23 cellular contexts compared by ENCODE assay signal in the genomic region with DNA sequence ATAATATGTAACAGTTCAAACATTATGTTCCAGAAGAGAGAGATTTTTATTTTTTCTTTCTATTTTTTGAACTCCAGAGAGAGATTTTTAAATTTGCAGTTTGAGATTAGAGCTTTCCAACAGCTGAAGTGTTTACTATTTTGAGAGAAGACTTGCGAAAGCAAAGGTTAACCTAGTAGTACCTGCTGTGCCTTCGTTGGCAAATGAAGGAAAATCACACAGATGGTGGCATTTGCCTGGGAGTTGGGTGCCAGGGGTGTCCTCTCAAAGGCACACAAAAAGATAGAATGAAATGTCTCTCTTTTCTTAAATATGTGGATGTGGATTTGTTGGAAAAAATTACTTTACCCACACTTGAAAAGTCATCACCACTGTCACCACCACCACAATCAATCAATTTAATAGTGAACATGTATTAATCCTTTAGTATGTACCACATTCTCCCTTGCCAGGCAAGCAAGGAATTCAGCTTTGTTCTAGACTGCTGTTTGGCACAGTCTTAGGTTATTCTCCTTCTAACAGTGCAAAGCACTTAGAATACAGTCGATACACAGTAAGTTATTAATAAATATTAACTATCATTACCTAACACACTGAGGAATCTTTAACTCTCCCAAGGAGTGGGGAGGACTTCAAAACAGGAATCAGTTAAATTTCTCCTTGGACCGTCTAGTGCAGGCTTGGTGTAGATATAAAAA.
DNase-seq lines count a peak whose midpoint lies in the region; ATAC-seq, FAIRE-seq and TF ChIP-seq lines count a peak whose summit lies in the region.
"Had no signal": no experiment of that assay in that cellular context is flagged by ENCODE, and none has a peak within 500 bp of the region (broad histone marks: within the 10 kb centered on the region; RNA-seq: fewer than 3 reads in every experiment).

No MANE protein-coding gene starts in this region.

- H2BK15ac ChIP-seq in mesenchymal stem cell (ENCODE audit: low read depth, poor library complexity, severe bottlenecking): no peak overlapping the region

- TF ChIP-seq CTCF in liver (IDR thresholded peaks at IDR 0.05; ENCODE audit: low read depth, low read length, missing input control) (no peak), HepG2 (CRISPR knock-in tag; IDR thresholded peaks at IDR 0.05) (no peak)

- H3K23ac ChIP-seq in mesenchymal stem cell (ENCODE audit: low read length in 2 of 2): no peak overlapping the region

- POLR2A ChIA-PET in HepG2 (lab: Yijun Ruan, JAX): no interaction called here

- peak overlapping the region in 1 of 2 donors; percentile 47 for H3K9ac ChIP-seq in liver (ENCODE audit: low read depth in 1 of 2, low read length in 2 of 2)
- H3K9ac ChIP-seq in HepG2 (ENCODE audit: insufficient read depth, low read depth, low read length): no peak overlapping the region
- H3K9ac ChIP-seq in mesenchymal stem cell (ENCODE audit: low read length): no peak overlapping the region

- no peak for ATAC-seq in HepG2
- no peak for ATAC-seq in GM18498 (IDR thresholded peaks at IDR 0.05; ENCODE audit: unreplicated experiment)
- ATAC-seq: A549 had no signal

- DNase-seq in HepG2 (ENCODE audit: low spot score) (no peak), mesenchymal stem cell (no peak), small intestine (no peak), posterior vena cava (ENCODE audit: low spot score) (no peak), middle frontal gyrus (ENCODE audit: extremely low spot score, low spot score) (no peak)
- DNase-seq: BE2C; CD4-positive, alpha-beta memory T cell; COR-L47; DMS153; DMS79 treated with DMSO at 0.1 percent for 48 hours; EL; GDM1; GOT3; H9 had no signal

- no peak overlapping the region for H3K4ac ChIP-seq in mesenchymal stem cell (ENCODE audit: low read depth in 1 of 2, low read length in 2 of 2)

- H2AFZ ChIP-seq in HepG2 (ENCODE audit: low read length) (no peak overlapping the region), mesenchymal stem cell (ENCODE audit: low read depth, low read length) (no peak overlapping the region)

- H3K4me2 ChIP-seq in HepG2 (ENCODE audit: low read depth, low read length) (no peak overlapping the region), mesenchymal stem cell (ENCODE audit: low read length, poor library complexity, severe bottlenecking) (no peak overlapping the region)
- H3K4me2 ChIP-seq: A549 had no signal

- no peak overlapping the region for H4K91ac ChIP-seq in mesenchymal stem cell (ENCODE audit: low read length)

- 43% methylated on average over 4 of the region's 4 CpGs for WGBS in liver
- WGBS in HepG2 (ENCODE audit: low lambda C conversion rate): 44% methylated on average over 4 of the region's 4 CpGs
- WGBS in mesenchymal stem cell: 100% methylated on average over 2 of the region's 4 CpGs
- 67 to 81% (median 67%) methylated on average over 4 of the region's 4 CpGs for WGBS in small intestine, 3 donors

- no peak overlapping the region for H2BK12ac ChIP-seq in mesenchymal stem cell (ENCODE audit: low read length in 2 of 2)

- H3K36me3 ChIP-seq in liver (ENCODE audit: control insufficient read depth in 4 of 4, insufficient read depth in 3 of 4, low read depth in 1 of 4, low read length in 3 of 4) (no peaks in the 10 kb centered on the region), HepG2 (replicated peaks in 1 of 2; ENCODE audit: control insufficient read depth in 1 of 2, insufficient read depth in 2 of 2, low read length in 2 of 2) (no peaks in the 10 kb centered on the region), mesenchymal stem cell (ENCODE audit: control insufficient read depth in 1 of 2, insufficient read depth in 2 of 2, low read depth in 1 of 2, low read length in 2 of 2) (no peaks in the 10 kb centered on the region), small intestine (ENCODE audit: control insufficient read depth in 2 of 2, insufficient read depth in 2 of 2, low read length in 2 of 2) (no peaks in the 10 kb centered on the region)
- H3K36me3 ChIP-seq: BE2C had no signal

- in situ Hi-C loops in HepG2 (cut with HindIII; ENCODE audit: extremely low pct_ligation_motif_present, low pct_unique_long_range_greater_than_20kb): no loop called here

- H3K27me3 ChIP-seq in liver (ENCODE audit: control insufficient read depth in 4 of 4, insufficient read depth in 4 of 4, low read length in 3 of 4) (no peaks in the 10 kb centered on the region), HepG2 (ENCODE audit: control insufficient read depth in 1 of 2, insufficient read depth in 2 of 2, low read length in 2 of 2) (no peaks in the 10 kb centered on the region), mesenchymal stem cell (ENCODE audit: control insufficient read depth in 1 of 2, insufficient read depth in 1 of 2, low read length in 2 of 2) (no peaks in the 10 kb centered on the region), small intestine (ENCODE audit: control insufficient read depth in 2 of 2, insufficient read depth in 2 of 2, low read length in 2 of 2) (no peaks in the 10 kb centered on the region)
- H3K27me3 ChIP-seq: BE2C had no signal

- BruUV-seq in HepG2 (replicated peaks; lab: Mats Ljungman, UMichigan): no TSS peak

- CTCF ChIA-PET in HepG2 (lab: Yijun Ruan, JAX; ENCODE audit: low intra/inter-chr PET ratio, low total read pairs): no interaction called here

- no peak overlapping the region for H3K4me3 ChIP-seq in liver (ENCODE audit: low read depth in 1 of 3, low read length in 3 of 3)
- no peak overlapping the region for H3K4me3 ChIP-seq in HepG2 (replicated peaks in 1 of 3; ENCODE audit: insufficient read depth in 1 of 3, low read depth in 2 of 3, low read length in 3 of 3)
- H3K4me3 ChIP-seq in mesenchymal stem cell (ENCODE audit: insufficient read depth in 1 of 2, low read depth in 1 of 2, low read length in 2 of 2): no peak overlapping the region
- no peak overlapping the region for H3K4me3 ChIP-seq in small intestine (ENCODE audit: low read depth in 1 of 2, low read length in 2 of 2)
- H3K4me3 ChIP-seq: A549 had no signal

- H4K20me1 ChIP-seq in HepG2 (ENCODE audit: insufficient read depth, low read length): no peaks in the 10 kb centered on the region

- no peak overlapping the region for H4K8ac ChIP-seq in mesenchymal stem cell (ENCODE audit: low read length)

- H3K4me1 ChIP-seq in liver (ENCODE audit: control insufficient read depth in 4 of 4, insufficient read depth in 4 of 4, low read length in 3 of 4) (no peaks in the 10 kb centered on the region), HepG2 (ENCODE audit: insufficient read depth, low read length) (no peaks in the 10 kb centered on the region), mesenchymal stem cell (ENCODE audit: control insufficient read depth, insufficient read depth, low read depth, low read length) (no peaks in the 10 kb centered on the region), small intestine (ENCODE audit: control insufficient read depth in 2 of 2, insufficient read depth in 1 of 2, low read depth in 1 of 2, low read length in 1 of 2) (no peaks in the 10 kb centered on the region)
- H3K4me1 ChIP-seq: A549, BE2C had no signal

- H3K27ac ChIP-seq in liver (ENCODE audit: low read depth in 1 of 2, low read length in 2 of 2) (no peak overlapping the region), HepG2 (ENCODE audit: extremely low read length, insufficient read depth, low read length) (no peak overlapping the region), mesenchymal stem cell (ENCODE audit: low read length, poor library complexity, severe bottlenecking) (peak overlapping the region; percentile 82), small intestine (ENCODE audit: low read depth in 1 of 2, low read length in 1 of 2) (no peak overlapping the region)
- H3K27ac ChIP-seq: A549, C4-2B had no signal

- H3K79me1 ChIP-seq in mesenchymal stem cell (replicated peaks; ENCODE audit: low read length, poor library complexity, severe bottlenecking): no peaks in the 10 kb centered on the region

- no peak overlapping the region for H2BK120ac ChIP-seq in mesenchymal stem cell (ENCODE audit: low read depth, low read length)

- FAIRE-seq in HepG2 (lab: Jason Lieb, UNC) (no peak), islet of Langerhans (lab: Jason Lieb, UNC) (peak; percentile 76), small intestine (lab: Jason Lieb, UNC) (peak; percentile 85)
- FAIRE-seq: D721Med, GM12892, GM19239, HTR-8/SVneo had no signal

- no peaks in the 10 kb centered on the region for H3K79me2 ChIP-seq in HepG2 (ENCODE audit: insufficient read depth, low read length)

- TF ChIP-seq RAD21 in liver (IDR thresholded peaks at IDR 0.05) (peak; percentile 17 to 29), HepG2 (CRISPR knock-in tag; IDR thresholded peaks at IDR 0.05) (no peak)

- intact Hi-C loops in HepG2 (cut with micrococcal nuclease; ENCODE audit: unreplicated experiment) (no loop called here), posterior vena cava (cut with DNase I) (no loop called here)

- H2AK5ac ChIP-seq in mesenchymal stem cell (ENCODE audit: low read length, severe bottlenecking): no peak overlapping the region

- TF ChIP-seq POLR2A in HepG2 (IDR thresholded peaks at IDR 0.05; ENCODE audit: insufficient read depth in 1 of 2, low read depth in 2 of 2, low read length in 2 of 2): no peak

- H3K18ac ChIP-seq in mesenchymal stem cell (ENCODE audit: low read depth in 1 of 2, low read length in 2 of 2): no peak overlapping the region

- no peaks in the 10 kb centered on the region for H3K9me3 ChIP-seq in liver (ENCODE audit: control insufficient read depth in 4 of 4, low read length in 3 of 4)
- H3K9me3 ChIP-seq in HepG2 (ENCODE audit: low read length): no peaks in the 10 kb centered on the region
- no peaks in the 10 kb centered on the region for H3K9me3 ChIP-seq in mesenchymal stem cell (ENCODE audit: control insufficient read depth, low read length)
- H3K9me3 ChIP-seq in small intestine (ENCODE audit: control insufficient read depth, low read depth): no peaks in the 10 kb centered on the region
- H3K9me3 ChIP-seq: A549, BE2C had no signal

- H2BK5ac ChIP-seq in mesenchymal stem cell (ENCODE audit: low read depth, low read length, poor library complexity, severe bottlenecking): no peak overlapping the region

- TF ChIP-seq EP300 in HepG2 (IDR thresholded peaks at IDR 0.05; ENCODE audit: low read depth in 2 of 2, low read length in 2 of 2) (no peak), HepG2 (CRISPR knock-in tag; IDR thresholded peaks at IDR 0.05; ENCODE audit: borderline replicate concordance) (no peak)

- H3K14ac ChIP-seq in mesenchymal stem cell (ENCODE audit: low read length in 2 of 2): no peak overlapping the region

TF ChIP-seq in liver, 16 proteins besides CTCF, POLR2A, EP300 and RAD21 (continues in another document):
- TF ChIP-seq GABPA (IDR thresholded peaks at IDR 0.05 in 1 of 2, conservative IDR thresholded peaks at IDR 0.05 in 1 of 2): no peak
- no peak for TF ChIP-seq FOXA1 (IDR thresholded peaks at IDR 0.05)
- TF ChIP-seq HNF4G (IDR thresholded peaks at IDR 0.05): no peak
- TF ChIP-seq JUND (IDR thresholded peaks at IDR 0.05): no peak
- no peak for TF ChIP-seq FOXA2 (IDR thresholded peaks at IDR 0.05)

TF ChIP-seq in HepG2, 621 proteins besides CTCF, POLR2A, EP300 and RAD21 (continues in another document):
- TF ChIP-seq TBL1XR1 (IDR thresholded peaks at IDR 0.05; ENCODE audit: borderline replicate concordance, low read length, partially characterized antibody): no peak
